ENCODE assay signal across 11 cellular contexts in the genomic region with DNA sequence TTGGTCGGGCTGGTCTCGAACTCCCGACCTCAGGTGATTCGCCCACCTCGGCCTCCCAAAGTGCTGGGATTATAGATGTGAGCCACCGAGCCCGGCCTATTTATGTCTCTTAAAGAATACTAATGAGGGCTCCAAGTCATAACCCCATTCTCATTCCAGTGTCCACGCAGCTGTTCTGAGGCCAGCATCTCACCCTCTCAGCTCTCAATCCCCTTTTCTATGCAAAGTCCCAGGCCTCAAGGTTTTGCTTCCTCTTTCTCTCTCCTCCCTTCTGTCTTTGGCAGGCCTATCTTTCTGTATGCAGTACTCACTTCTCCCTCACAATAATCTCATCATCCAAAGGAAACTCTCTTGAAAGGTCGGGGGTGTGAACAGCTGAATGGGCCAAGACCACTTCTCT. TPM values are rescaled to one million over a fixed set of nuclear protein-coding genes. Genes with fewer than 3 reads are reported as not detected.
DNase-seq lines count a peak whose midpoint lies in the region; ATAC-seq lines count a peak whose summit lies in the region.
"Had no signal": no experiment of that assay in that cellular context is flagged by ENCODE, and none has a peak within 500 bp of the region (broad histone marks: within the 10 kb centered on the region; RNA-seq: fewer than 3 reads in every experiment).

No MANE protein-coding gene starts in this region.

- H3K27me3 Mint-ChIP-seq in immature natural killer cell (ENCODE audit: low read depth in 3 of 3), result peaks cover 0 to 4% (median 4%) of the 10 kb centered on the region in 3 donors

- DNase-seq in GDM1 (lab: John Stamatoyannopoulos, UW), result peak; percentile 43
- DNase-seq in NAMALWA (ENCODE audit: low spot score), result peak; percentile 46
- no peak for DNase-seq in retina
- DNase-seq in immature natural killer cell, result no peak
- DNase-seq in DMS53 (lab: John Stamatoyannopoulos, UW), result no peak
- DNase-seq in DMS153 treated with DMSO at 0.1 percent for 48 hours (lab: John Stamatoyannopoulos, UW; ENCODE audit: unreplicated experiment), result no peak
- DNase-seq: activated T-cell treated with anti-CD3 and anti-CD28 coated beads, Interleukin-2, amount 50 U/mL, for 72 hours; central memory CD4-positive, alpha-beta T cell; NCI-H510A had no signal

- H3K4me3 Mint-ChIP-seq in immature natural killer cell, result no peak overlapping the region
- H3K4me3 Mint-ChIP-seq: activated T-cell treated with anti-CD3 and anti-CD28 coated beads, Interleukin-2, amount 50 U/mL, for 72 hours had no signal

- H3K9me3 Mint-ChIP-seq in immature natural killer cell, result no peaks in the 10 kb centered on the region
- H3K9me3 Mint-ChIP-seq: activated T-cell treated with anti-CD3 and anti-CD28 coated beads, Interleukin-2, amount 50 U/mL, for 72 hours had no signal

- H3K36me3 Mint-ChIP-seq in immature natural killer cell, result no peaks in the 10 kb centered on the region

- ATAC-seq in GM19395 (IDR thresholded peaks at IDR 0.05; ENCODE audit: unreplicated experiment) (peak; percentile 92), HG02884 (IDR thresholded peaks at IDR 0.05; ENCODE audit: unreplicated experiment) (peak; percentile 78)
- ATAC-seq: activated T-cell treated with anti-CD3 and anti-CD28 coated beads, Interleukin-2, amount 50 U/mL, for 72 hours had no signal

- H3K27ac Mint-ChIP-seq in immature natural killer cell, result no peak overlapping the region
- H3K27ac Mint-ChIP-seq: activated T-cell treated with anti-CD3 and anti-CD28 coated beads, Interleukin-2, amount 50 U/mL, for 72 hours had no signal

- peaks cover 11 to 18% of the 10 kb centered on the region in 2 donors for H3K4me1 Mint-ChIP-seq in immature natural killer cell

RNA-seq across cellular contexts. Expression of a gene that starts 28.0 kb away (rescaled TPM):
- 100 to 1,000 TPM; 183 to 376 (median 274) TPM for polyA plus RNA-seq in immature natural killer cell

RNA-seq across cellular contexts. Expression of a gene that starts 49.7 kb away (rescaled TPM):
- polyA plus RNA-seq in immature natural killer cell, result 1,000 to 10,000 TPM in 1 of 3 donors, 100 to 1,000 TPM in 2; 690 to 1,091 (median 798) TPM

Comparison
In these comparisons a context has a peak if more than half of its experiments do, and no peak if none do; other contexts are left out.
1. DNase-seq: peak in GDM1 (single experiment) and NAMALWA (single experiment); none in retina (single experiment), immature natural killer cell (0 of 3), DMS53 (single experiment) and DMS153 treated with DMSO at 0.1 percent for 48 hours (single experiment).